1 cellular context compared by ENCODE assay signal in the genomic region with DNA sequence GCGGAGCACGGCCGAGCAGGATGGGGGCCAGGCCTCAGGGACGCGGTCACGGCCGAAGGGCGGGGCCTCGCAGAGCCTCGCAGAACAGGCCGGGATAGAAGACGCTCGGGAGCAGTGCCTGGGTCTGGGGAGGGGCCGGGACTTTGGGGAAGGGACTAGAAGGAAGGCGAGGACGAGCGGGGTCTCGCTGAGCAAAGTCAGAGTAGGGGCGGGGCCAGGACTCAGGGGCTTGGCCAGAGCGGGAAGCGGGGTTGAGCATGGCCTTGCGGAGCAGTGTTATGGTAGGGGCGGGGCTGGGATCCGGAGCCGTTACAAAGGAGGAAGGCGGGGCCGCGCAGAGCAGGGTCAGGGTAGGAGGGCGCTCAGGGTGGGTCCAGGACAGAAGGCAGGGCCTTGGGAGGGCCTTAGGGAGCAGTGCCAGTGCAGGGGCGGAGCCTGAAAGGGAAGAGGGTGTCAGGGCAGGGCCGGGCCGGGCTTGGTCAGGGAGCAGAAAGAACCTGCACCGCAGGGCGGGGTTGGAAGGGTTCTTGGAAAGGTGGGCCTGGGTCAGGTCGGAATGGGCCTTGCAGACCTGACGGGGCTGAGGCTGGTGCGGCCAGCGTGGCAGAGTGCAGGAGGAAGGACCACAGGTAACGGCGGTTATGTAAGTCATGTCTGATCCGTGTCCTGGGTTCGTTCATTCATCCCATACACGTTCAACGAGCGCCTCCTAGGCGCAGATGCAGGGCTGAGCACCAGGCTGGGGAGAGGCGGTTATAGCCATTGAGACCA.
TF ChIP-seq lines count a peak whose summit lies in the region.

No MANE protein-coding gene starts in this region.

TF ChIP-seq in HepG2, 621 proteins besides CTCF, POLR2A, EP300 and RAD21 (continued from another document and continues in another):
- TF ChIP-seq, protein P1, sequence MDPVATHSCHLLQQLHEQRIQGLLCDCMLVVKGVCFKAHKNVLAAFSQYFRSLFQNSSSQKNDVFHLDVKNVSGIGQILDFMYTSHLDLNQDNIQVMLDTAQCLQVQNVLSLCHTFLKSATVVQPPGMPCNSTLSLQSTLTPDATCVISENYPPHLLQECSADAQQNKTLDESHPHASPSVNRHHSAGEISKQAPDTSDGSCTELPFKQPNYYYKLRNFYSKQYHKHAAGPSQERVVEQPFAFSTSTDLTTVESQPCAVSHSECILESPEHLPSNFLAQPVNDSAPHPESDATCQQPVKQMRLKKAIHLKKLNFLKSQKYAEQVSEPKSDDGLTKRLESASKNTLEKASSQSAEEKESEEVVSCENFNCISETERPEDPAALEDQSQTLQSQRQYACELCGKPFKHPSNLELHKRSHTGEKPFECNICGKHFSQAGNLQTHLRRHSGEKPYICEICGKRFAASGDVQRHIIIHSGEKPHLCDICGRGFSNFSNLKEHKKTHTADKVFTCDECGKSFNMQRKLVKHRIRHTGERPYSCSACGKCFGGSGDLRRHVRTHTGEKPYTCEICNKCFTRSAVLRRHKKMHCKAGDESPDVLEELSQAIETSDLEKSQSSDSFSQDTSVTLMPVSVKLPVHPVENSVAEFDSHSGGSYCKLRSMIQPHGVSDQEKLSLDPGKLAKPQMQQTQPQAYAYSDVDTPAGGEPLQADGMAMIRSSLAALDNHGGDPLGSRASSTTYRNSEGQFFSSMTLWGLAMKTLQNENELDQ (CRISPR knock-in tag; IDR thresholded peaks at IDR 0.05; ENCODE audit: borderline replicate concordance), result no peak
- TF ChIP-seq ATF7-NPFF (CRISPR knock-in tag; IDR thresholded peaks at IDR 0.05; ENCODE audit: low read depth) (peak; percentile 71; the same call in 1 of the 2 replicates), HNF4A (CRISPR knock-in tag; IDR thresholded peaks at IDR 0.05) (peak; percentile 21; the same call in 1 of the 2 replicates), HNRNPK (IDR thresholded peaks at IDR 0.05; ENCODE audit: low read depth, low read length, poor library complexity, severe bottlenecking) (peak; percentile 0), FOXA1 (IDR thresholded peaks at IDR 0.05) (no peak), FOXA1 (CRISPR knock-in tag; IDR thresholded peaks at IDR 0.05) (no peak), CC2D1A (CRISPR knock-in tag; IDR thresholded peaks at IDR 0.05) (peak; percentile 82; the same call in 1 of the 2 replicates), TP53 (CRISPR knock-in tag; conservative IDR thresholded peaks at IDR 0.05) (no peak), ZNF235 (CRISPR knock-in tag; IDR thresholded peaks at IDR 0.05; ENCODE audit: borderline replicate concordance) (no peak), ZNF17 (CRISPR knock-in tag; IDR thresholded peaks at IDR 0.05) (no peak), ZNF335 (CRISPR knock-in tag; IDR thresholded peaks at IDR 0.05) (peak; percentile 59; the same call in 1 of the 2 replicates), KDM6A (CRISPR knock-in tag; IDR thresholded peaks at IDR 0.05; ENCODE audit: low read depth) (no peak), THAP11 (CRISPR knock-in tag; IDR thresholded peaks at IDR 0.05) (peak; percentile 51), CCDC6 (CRISPR knock-in tag; IDR thresholded peaks at IDR 0.05) (no peak), PHF5A (CRISPR knock-in tag; IDR thresholded peaks at IDR 0.05; ENCODE audit: low read depth, unreplicated experiment) (no peak), BORCS8-MEF2B (CRISPR knock-in tag; IDR thresholded peaks at IDR 0.05) (0 out of 2 replicates have a peak, but pooled peaks have one; percentile 45), ZNF644 (CRISPR knock-in tag; IDR thresholded peaks at IDR 0.05; ENCODE audit: low read depth) (no peak), ISL2 (CRISPR knock-in tag; IDR thresholded peaks at IDR 0.05) (peak; percentile 36; the same call in 1 of the 2 replicates), ZNF737 (CRISPR knock-in tag; IDR thresholded peaks at IDR 0.05; ENCODE audit: borderline replicate concordance) (no peak), GABPB1 (CRISPR knock-in tag; IDR thresholded peaks at IDR 0.05) (peak; percentile 68), ZNF230 (CRISPR knock-in tag; IDR thresholded peaks at IDR 0.05) (no peak; the same call in 1 of the 2 replicates), ZNF20 (CRISPR knock-in tag; IDR thresholded peaks at IDR 0.05) (no peak), EEA1 (CRISPR knock-in tag; IDR thresholded peaks at IDR 0.05; ENCODE audit: borderline replicate concordance) (no peak), U2AF1 (optimal IDR thresholded peaks at IDR 0.05; ENCODE audit: low read depth, low read length) (no peak), RXRB (CRISPR knock-in tag; IDR thresholded peaks at IDR 0.05; ENCODE audit: borderline replicate concordance) (peak; percentile 67; the same call in 1 of the 2 replicates), ZNF577 (CRISPR knock-in tag; IDR thresholded peaks at IDR 0.05; ENCODE audit: borderline replicate concordance, low read depth) (no peak), ZNF232 (CRISPR knock-in tag; IDR thresholded peaks at IDR 0.05; ENCODE audit: borderline replicate concordance) (0 out of 2 replicates have a peak, but pooled peaks have one; percentile 48), ZEB1 (IDR thresholded peaks at IDR 0.05; ENCODE audit: insufficient replicate concordance, low read depth) (peak; percentile 74), FOXK2 (IDR thresholded peaks at IDR 0.05) (no peak), SALL1 (CRISPR knock-in tag; IDR thresholded peaks at IDR 0.05) (peak; percentile 67), ZNF543 (CRISPR knock-in tag; IDR thresholded peaks at IDR 0.05) (no peak), FLYWCH1 (CRISPR knock-in tag; IDR thresholded peaks at IDR 0.05) (no peak), TAF1 (CRISPR knock-in tag; IDR thresholded peaks at IDR 0.05) (peak; percentile 63; the same call in 1 of the 2 replicates), ZNF333 (CRISPR knock-in tag; IDR thresholded peaks at IDR 0.05; ENCODE audit: borderline replicate concordance) (peak; percentile 29; the same call in 1 of the 2 replicates)
- TF ChIP-seq, protein P2, sequence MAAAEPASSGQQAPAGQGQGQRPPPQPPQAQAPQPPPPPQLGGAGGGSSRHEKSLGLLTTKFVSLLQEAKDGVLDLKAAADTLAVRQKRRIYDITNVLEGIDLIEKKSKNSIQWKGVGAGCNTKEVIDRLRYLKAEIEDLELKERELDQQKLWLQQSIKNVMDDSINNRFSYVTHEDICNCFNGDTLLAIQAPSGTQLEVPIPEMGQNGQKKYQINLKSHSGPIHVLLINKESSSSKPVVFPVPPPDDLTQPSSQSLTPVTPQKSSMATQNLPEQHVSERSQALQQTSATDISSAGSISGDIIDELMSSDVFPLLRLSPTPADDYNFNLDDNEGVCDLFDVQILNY (CRISPR knock-in tag; conservative IDR thresholded peaks at IDR 0.05), result peak; percentile 60; the same call in 1 of the 2 replicates
- TF ChIP-seq, protein P3, sequence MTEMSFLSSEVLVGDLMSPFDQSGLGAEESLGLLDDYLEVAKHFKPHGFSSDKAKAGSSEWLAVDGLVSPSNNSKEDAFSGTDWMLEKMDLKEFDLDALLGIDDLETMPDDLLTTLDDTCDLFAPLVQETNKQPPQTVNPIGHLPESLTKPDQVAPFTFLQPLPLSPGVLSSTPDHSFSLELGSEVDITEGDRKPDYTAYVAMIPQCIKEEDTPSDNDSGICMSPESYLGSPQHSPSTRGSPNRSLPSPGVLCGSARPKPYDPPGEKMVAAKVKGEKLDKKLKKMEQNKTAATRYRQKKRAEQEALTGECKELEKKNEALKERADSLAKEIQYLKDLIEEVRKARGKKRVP (CRISPR knock-in tag; IDR thresholded peaks at IDR 0.05), result no peak
- TF ChIP-seq, protein P4, sequence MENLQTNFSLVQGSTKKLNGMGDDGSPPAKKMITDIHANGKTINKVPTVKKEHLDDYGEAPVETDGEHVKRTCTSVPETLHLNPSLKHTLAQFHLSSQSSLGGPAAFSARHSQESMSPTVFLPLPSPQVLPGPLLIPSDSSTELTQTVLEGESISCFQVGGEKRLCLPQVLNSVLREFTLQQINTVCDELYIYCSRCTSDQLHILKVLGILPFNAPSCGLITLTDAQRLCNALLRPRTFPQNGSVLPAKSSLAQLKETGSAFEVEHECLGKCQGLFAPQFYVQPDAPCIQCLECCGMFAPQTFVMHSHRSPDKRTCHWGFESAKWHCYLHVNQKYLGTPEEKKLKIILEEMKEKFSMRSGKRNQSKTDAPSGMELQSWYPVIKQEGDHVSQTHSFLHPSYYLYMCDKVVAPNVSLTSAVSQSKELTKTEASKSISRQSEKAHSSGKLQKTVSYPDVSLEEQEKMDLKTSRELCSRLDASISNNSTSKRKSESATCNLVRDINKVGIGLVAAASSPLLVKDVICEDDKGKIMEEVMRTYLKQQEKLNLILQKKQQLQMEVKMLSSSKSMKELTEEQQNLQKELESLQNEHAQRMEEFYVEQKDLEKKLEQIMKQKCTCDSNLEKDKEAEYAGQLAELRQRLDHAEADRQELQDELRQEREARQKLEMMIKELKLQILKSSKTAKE (CRISPR knock-in tag; IDR thresholded peaks at IDR 0.05; ENCODE audit: borderline replicate concordance), result no peak
- TF ChIP-seq, protein P5, sequence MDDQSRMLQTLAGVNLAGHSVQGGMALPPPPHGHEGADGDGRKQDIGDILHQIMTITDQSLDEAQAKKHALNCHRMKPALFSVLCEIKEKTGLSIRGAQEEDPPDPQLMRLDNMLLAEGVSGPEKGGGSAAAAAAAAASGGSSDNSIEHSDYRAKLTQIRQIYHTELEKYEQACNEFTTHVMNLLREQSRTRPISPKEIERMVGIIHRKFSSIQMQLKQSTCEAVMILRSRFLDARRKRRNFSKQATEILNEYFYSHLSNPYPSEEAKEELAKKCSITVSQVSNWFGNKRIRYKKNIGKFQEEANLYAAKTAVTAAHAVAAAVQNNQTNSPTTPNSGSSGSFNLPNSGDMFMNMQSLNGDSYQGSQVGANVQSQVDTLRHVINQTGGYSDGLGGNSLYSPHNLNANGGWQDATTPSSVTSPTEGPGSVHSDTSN (CRISPR knock-in tag; IDR thresholded peaks at IDR 0.05; ENCODE audit: borderline replicate concordance), result no peak
- TF ChIP-seq, protein P6, sequence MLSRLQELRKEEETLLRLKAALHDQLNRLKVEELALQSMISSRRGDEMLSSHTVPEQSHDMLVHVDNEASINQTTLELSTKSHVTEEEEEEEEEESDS (CRISPR knock-in tag; IDR thresholded peaks at IDR 0.05; ENCODE audit: borderline replicate concordance), result no peak
- TF ChIP-seq, protein P7, sequence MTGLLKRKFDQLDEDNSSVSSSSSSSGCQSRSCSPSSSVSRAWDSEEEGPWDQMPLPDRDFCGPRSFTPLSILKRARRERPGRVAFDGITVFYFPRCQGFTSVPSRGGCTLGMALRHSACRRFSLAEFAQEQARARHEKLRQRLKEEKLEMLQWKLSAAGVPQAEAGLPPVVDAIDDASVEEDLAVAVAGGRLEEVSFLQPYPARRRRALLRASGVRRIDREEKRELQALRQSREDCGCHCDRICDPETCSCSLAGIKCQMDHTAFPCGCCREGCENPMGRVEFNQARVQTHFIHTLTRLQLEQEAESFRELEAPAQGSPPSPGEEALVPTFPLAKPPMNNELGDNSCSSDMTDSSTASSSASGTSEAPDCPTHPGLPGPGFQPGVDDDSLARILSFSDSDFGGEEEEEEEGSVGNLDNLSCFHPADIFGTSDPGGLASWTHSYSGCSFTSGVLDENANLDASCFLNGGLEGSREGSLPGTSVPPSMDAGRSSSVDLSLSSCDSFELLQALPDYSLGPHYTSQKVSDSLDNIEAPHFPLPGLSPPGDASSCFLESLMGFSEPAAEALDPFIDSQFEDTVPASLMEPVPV (CRISPR knock-in tag; IDR thresholded peaks at IDR 0.05), result peak; percentile 16; the same call in 1 of the 2 replicates
- TF ChIP-seq, protein P8, sequence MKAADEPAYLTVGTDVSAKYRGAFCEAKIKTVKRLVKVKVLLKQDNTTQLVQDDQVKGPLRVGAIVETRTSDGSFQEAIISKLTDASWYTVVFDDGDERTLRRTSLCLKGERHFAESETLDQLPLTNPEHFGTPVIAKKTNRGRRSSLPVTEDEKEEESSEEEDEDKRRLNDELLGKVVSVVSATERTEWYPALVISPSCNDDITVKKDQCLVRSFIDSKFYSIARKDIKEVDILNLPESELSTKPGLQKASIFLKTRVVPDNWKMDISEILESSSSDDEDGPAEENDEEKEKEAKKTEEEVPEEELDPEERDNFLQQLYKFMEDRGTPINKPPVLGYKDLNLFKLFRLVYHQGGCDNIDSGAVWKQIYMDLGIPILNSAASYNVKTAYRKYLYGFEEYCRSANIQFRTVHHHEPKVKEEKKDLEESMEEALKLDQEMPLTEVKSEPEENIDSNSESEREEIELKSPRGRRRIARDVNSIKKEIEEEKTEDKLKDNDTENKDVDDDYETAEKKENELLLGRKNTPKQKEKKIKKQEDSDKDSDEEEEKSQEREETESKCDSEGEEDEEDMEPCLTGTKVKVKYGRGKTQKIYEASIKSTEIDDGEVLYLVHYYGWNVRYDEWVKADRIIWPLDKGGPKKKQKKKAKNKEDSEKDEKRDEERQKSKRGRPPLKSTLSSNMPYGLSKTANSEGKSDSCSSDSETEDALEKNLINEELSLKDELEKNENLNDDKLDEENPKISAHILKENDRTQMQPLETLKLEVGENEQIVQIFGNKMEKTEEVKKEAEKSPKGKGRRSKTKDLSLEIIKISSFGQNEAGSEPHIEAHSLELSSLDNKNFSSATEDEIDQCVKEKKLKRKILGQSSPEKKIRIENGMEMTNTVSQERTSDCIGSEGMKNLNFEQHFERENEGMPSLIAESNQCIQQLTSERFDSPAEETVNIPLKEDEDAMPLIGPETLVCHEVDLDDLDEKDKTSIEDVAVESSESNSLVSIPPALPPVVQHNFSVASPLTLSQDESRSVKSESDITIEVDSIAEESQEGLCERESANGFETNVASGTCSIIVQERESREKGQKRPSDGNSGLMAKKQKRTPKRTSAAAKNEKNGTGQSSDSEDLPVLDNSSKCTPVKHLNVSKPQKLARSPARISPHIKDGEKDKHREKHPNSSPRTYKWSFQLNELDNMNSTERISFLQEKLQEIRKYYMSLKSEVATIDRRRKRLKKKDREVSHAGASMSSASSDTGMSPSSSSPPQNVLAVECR (CRISPR knock-in tag; IDR thresholded peaks at IDR 0.05; ENCODE audit: borderline replicate concordance), result peak; percentile 66; the same call in 1 of the 2 replicates
- TF ChIP-seq, protein P9, sequence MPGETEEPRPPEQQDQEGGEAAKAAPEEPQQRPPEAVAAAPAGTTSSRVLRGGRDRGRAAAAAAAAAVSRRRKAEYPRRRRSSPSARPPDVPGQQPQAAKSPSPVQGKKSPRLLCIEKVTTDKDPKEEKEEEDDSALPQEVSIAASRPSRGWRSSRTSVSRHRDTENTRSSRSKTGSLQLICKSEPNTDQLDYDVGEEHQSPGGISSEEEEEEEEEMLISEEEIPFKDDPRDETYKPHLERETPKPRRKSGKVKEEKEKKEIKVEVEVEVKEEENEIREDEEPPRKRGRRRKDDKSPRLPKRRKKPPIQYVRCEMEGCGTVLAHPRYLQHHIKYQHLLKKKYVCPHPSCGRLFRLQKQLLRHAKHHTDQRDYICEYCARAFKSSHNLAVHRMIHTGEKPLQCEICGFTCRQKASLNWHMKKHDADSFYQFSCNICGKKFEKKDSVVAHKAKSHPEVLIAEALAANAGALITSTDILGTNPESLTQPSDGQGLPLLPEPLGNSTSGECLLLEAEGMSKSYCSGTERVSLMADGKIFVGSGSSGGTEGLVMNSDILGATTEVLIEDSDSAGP (CRISPR knock-in tag; IDR thresholded peaks at IDR 0.05; ENCODE audit: borderline replicate concordance), result peak; percentile 78
